34 cellular contexts compared by ENCODE assay signal in genomic region chrX:21131346-21131745, GRCh38.
"Had no signal": no experiment of that assay in that cellular context is flagged by ENCODE, and none has a peak within 500 bp of the region (broad histone marks: within the 10 kb centered on the region; RNA-seq: fewer than 3 reads in every experiment).

No MANE protein-coding gene starts in this region.

- DNase-seq: Karpas-422, Kasumi-1, MG63, MM.1S, MV-4-11, NCI-H1048, NCI-H1092, NCI-H1092 treated with DMSO at 0.1 percent for 48 hours, NCI-H1105, NCI-H1105 treated with DMSO at 0.1 percent for 48 hours, NCI-H1417, NCI-H1417 treated with DMSO at 0.1 percent for 48 hours, NCI-H1436, NCI-H1436 treated with DMSO at 0.1 percent for 48 hours, NCI-H146, NCI-H1694, NCI-H1694 treated with DMSO at 0.1 percent for 48 hours, NCI-H187, NCI-H187 treated with DMSO at 0.1 percent for 48 hours, NCI-H1930, NCI-H2029, NCI-H2029 treated with DMSO at 0.1 percent for 48 hours, NCI-H2081, NCI-H2081 treated with DMSO at 0.1 percent for 48 hours, NCI-H2107, NCI-H2171, NCI-H2171 treated with DMSO at 0.1 percent for 48 hours, NCI-H2227 treated with DMSO at 0.1 percent for 48 hours, NCI-H345, NCI-H446, NCI-H446 treated with DMSO at 0.1 percent for 48 hours, NCI-H510A, NCI-H510A treated with DMSO at 0.1 percent for 48 hours had no signal

- H3K27ac ChIP-seq: KMS-11 had no signal

- H3K27me3 ChIP-seq: MG63 had no signal

- H3K36me3 ChIP-seq: MG63 had no signal

- H3K9ac ChIP-seq: KMS-11 had no signal

- H3K9me3 ChIP-seq: MG63 had no signal

- H3K4me3 ChIP-seq: MG63 had no signal

- H3K4me2 ChIP-seq: KMS-11 had no signal
